Comparison of ENCODE assay signal across 30 cellular contexts in the genomic region with DNA sequence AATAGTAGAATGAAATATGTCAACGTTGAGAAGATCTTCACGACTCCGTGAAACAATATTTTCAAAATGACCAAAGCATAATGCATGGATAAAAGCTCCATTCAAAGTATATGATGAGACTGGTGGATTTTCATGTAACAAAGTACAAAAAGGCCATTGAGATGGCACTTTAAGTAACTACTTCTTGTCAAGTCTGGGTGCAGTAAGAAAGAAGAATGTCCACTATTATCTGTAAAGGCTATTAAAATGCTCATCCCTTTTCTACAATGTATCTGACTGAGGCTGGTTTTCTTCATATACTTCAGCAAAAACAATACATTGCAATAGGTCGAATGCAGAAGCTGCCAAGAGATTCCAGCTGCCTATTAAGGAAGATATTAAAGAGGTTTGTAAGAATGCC.
"Had no signal": no experiment of that assay in that cellular context is flagged by ENCODE, and none has a peak within 500 bp of the region (broad histone marks: within the 10 kb centered on the region; RNA-seq: fewer than 3 reads in every experiment).

No MANE protein-coding gene starts in this region.

- FAIRE-seq: astrocyte, TTC549 had no signal

- DNase-seq: activated B cell treated with CpG ODN at 0.5 μM for 24 hours; activated CD4-positive, alpha-beta memory T cell treated with anti-CD3 and anti-CD28 coated beads for 36 hours; activated CD4-positive, alpha-beta T cell treated with anti-CD3 and anti-CD28 coated beads for 4 hours; activated CD4-positive, alpha-beta T cell treated with anti-CD3 and anti-CD28 coated beads, Interleukin-2, amount 10 ng/mL, durations not matched to agents 24 days and 14 days; activated CD4-positive, alpha-beta T cell treated with anti-CD3 and anti-CD28 coated beads, Interleukin-2, amount 50 U/mL, for 1 hour; activated CD4-positive, alpha-beta T cell treated with anti-CD3 and anti-CD28 coated beads, Interleukin-2, amount 50 U/mL, for 4 hours; activated CD4-positive, CD25-positive, alpha-beta regulatory T cell treated with anti-CD3 and anti-CD28 coated beads, Interleukin-2, amount 50 U/mL, for 72 hours; activated CD8-positive, alpha-beta memory T cell treated with anti-CD3 and anti-CD28 coated beads, Interleukin-2, amount 50 U/mL, for 4 hours; activated CD8-positive, alpha-beta T cell treated with anti-CD3 and anti-CD28 coated beads for 36 hours; activated effector memory CD4-positive, alpha-beta T cell treated with anti-CD3 and anti-CD28 coated beads, Interleukin-2, amount 50 U/mL, for 16 hours; activated gamma-delta T cell treated with Interleukin-2 at 50 U/mL for 16 hours; activated naive CD4-positive, alpha-beta T cell; activated naive CD4-positive, alpha-beta T cell treated with anti-CD3 and anti-CD28 coated beads for 36 hours; activated naive CD4-positive, alpha-beta T cell treated with anti-CD3 and anti-CD28 coated beads, Interleukin-2, amount 50 U/mL, for 16 hours; activated naive CD8-positive, alpha-beta T cell treated with anti-CD3 and anti-CD28 coated beads for 36 hours; activated T-cell treated with anti-CD3 and anti-CD28 coated beads for 4 hours; activated T-cell treated with anti-CD3 and anti-CD28 coated beads, Interleukin-2, amount 50 U/mL, for 1 hour; activated T-cell treated with anti-CD3 and anti-CD28 coated beads, Interleukin-2, amount 50 U/mL, for 4 hours; activated T-cell treated with anti-CD3 and anti-CD28 coated beads, Interleukin-2, amount 50 U/mL, for 72 hours; adrenal gland; amniotic stem cell; aorta; body of pancreas; brain microvascular endothelial cell; caudate nucleus; T-helper 1 cell; T-helper 2 cell; T-helper 9 cell had no signal
